8 cellular contexts compared by ENCODE assay signal in genomic region chr1:47388548-47389238, GRCh38. TPM values are rescaled to one million over a fixed set of nuclear protein-coding genes. Genes with fewer than 3 reads are reported as not detected.
A peak's percentile ranks its signal among the peaks of the same experiment; 100 is the strongest.
DNase-seq lines count a peak whose midpoint lies in the region; ATAC-seq and TF ChIP-seq lines count a peak whose summit lies in the region.

No MANE protein-coding gene starts in this region.

- DNase-seq in D341Med (ENCODE audit: low spot score) = peak; percentile 82
- peak; percentile 43 for DNase-seq in SKM-1 (lab: John Stamatoyannopoulos, UW; ENCODE audit: unreplicated experiment)
- DNase-seq in astrocyte of the hippocampus (ENCODE audit: low read depth, low spot score) = peak; percentile 80
- DNase-seq in iPS-NIHi11 (ENCODE audit: low spot score) = peak; percentile 84
- no peak for DNase-seq in spleen
- DNase-seq in cerebellar nuclear complex (lab: John Stamatoyannopoulos, UW) = no peak

- H2AFZ ChIP-seq in Loucy (ENCODE audit: low read length) = no peak overlapping the region

- no peaks in the 10 kb centered on the region for H3K36me3 ChIP-seq in Loucy (ENCODE audit: insufficient read depth, low read length)
- peaks cover 0 to 3% (median 0%) of the 10 kb centered on the region in 6 donors for H3K36me3 ChIP-seq in spleen

- TF ChIP-seq CTCF in Loucy (conservative IDR thresholded peaks at IDR 0.05; ENCODE audit: low read length) (peak; percentile 80), spleen (IDR thresholded peaks at IDR 0.05 in 8 of 11, conservative IDR thresholded peaks at IDR 0.05 in 3 of 11) (peak; percentile 24 to 72 (median 56))

- H3K27me3 ChIP-seq in Loucy (ENCODE audit: insufficient read depth, low read length, poor library complexity, severe bottlenecking) = no peaks in the 10 kb centered on the region
- H3K27me3 ChIP-seq in spleen (replicated peaks in 1 of 7) = peaks cover 0 to 15% (median 0%) of the 10 kb centered on the region in 7 donors

- no peaks in the 10 kb centered on the region for H3K9me3 ChIP-seq in Loucy (ENCODE audit: insufficient read depth, low read depth, low read length)
- no peaks in the 10 kb centered on the region for H3K9me3 ChIP-seq in spleen

- H3K79me2 ChIP-seq in Loucy (ENCODE audit: insufficient read depth, low read length) = no peaks in the 10 kb centered on the region

- H4K20me1 ChIP-seq in Loucy (ENCODE audit: insufficient read depth, low read length, poor library complexity, severe bottlenecking) = no peaks in the 10 kb centered on the region

- H3F3A ChIP-seq in Loucy (ENCODE audit: low read depth) = no peaks in the 10 kb centered on the region

- intact Hi-C loops in spleen (cut with DNase I; ENCODE audit: low total_unique reads) = no loop called here

- 30 to 37% (median 34%) methylated on average over 7 of the region's 7 CpGs for WGBS in spleen, 5 donors

- no peak overlapping the region for H3K27ac ChIP-seq in spleen

- no peak overlapping the region for H3K4me2 ChIP-seq in Loucy (ENCODE audit: low read depth, low read length, poor library complexity, severe bottlenecking)

- TF ChIP-seq POLR2A in spleen (IDR thresholded peaks at IDR 0.05) = no peak

- H3K9me2 ChIP-seq in Loucy (replicated peaks; ENCODE audit: low read depth, low read length) = no peaks in the 10 kb centered on the region

- H3K4me1 ChIP-seq in Loucy (ENCODE audit: insufficient read depth, low read length, poor library complexity, severe bottlenecking) = no peaks in the 10 kb centered on the region
- no peaks in the 10 kb centered on the region for H3K4me1 ChIP-seq in spleen

- ATAC-seq in GM21515 (IDR thresholded peaks at IDR 0.05; ENCODE audit: unreplicated experiment) = peak; percentile 64

- H3K4me3 ChIP-seq in Loucy (ENCODE audit: low read length, poor library complexity, severe bottlenecking) (no peak overlapping the region), spleen (no peak overlapping the region)

- no peak overlapping the region for H3K9ac ChIP-seq in Loucy (ENCODE audit: low read depth, low read length, poor library complexity, severe bottlenecking)

RNA-seq across cellular contexts. Expression of gene FOXE3, which starts 27.4 kb away (rescaled TPM):
- not detected for total RNA-seq in spleen
- polyA plus RNA-seq in spleen = not detected

RNA-seq across cellular contexts. Expression of gene FOXD2, which starts 49.2 kb away (rescaled TPM):
- total RNA-seq in spleen = 1 to 10 TPM in 3 of 7 donors, under 1 TPM in 4; 0.37 to 1.7 (median 0.92) TPM
- polyA plus RNA-seq in spleen = under 1 TPM; 0.09 to 0.26 (median 0.09) TPM

RNA-seq across cellular contexts. Expression of gene CMPK1, which starts 55.1 kb away (rescaled TPM):
- total RNA-seq in spleen = 100 to 1,000 TPM in 1 of 7 donors, 10 to 100 TPM in 6; 75.7 to 101 (median 95.2) TPM
- polyA plus RNA-seq in spleen = 10 to 100 TPM; 69.8 to 81.1 (median 73.4) TPM

Comparison
In these comparisons a context has a peak if more than half of its experiments do, and no peak if none do; other contexts are left out.
1. DNase-seq: peak in D341Med (single experiment), SKM-1 (single experiment), astrocyte of the hippocampus (single experiment) and iPS-NIHi11 (single experiment); none in spleen (single experiment) and cerebellar nuclear complex (0 of 2).